Comparison of ENCODE assay signal across 26 cellular contexts in the genomic region with DNA sequence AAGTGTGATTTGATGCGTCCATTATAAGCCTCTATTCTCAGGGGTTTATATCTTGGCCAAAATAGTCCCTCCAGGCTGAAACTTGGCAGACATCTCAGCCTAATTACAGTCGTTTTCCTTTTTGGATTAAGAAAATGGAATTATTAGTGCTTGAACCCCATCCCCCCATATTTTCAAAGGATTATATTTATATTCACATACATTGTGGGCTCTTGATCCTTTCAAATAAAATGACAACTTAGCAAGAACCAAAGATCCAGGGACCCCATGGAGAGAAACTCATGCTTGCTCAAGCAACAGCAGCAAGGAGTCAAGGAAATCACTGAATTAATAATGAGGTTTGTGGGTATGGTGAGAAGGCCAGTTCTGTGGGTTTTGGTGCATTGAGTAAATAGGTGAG.
"Had no signal": no experiment of that assay in that cellular context is flagged by ENCODE, and none has a peak within 500 bp of the region (broad histone marks: within the 10 kb centered on the region; RNA-seq: fewer than 3 reads in every experiment).

No MANE protein-coding gene starts in this region.

- DNase-seq: activated CD4-positive, alpha-beta memory T cell treated with anti-CD3 and anti-CD28 coated beads for 36 hours; activated CD4-positive, alpha-beta T cell treated with anti-CD3 and anti-CD28 coated beads for 36 hours; activated CD4-positive, alpha-beta T cell treated with anti-CD3 and anti-CD28 coated beads, Interleukin-2, amount 10 ng/mL, durations not matched to agents 24 days and 14 days; activated CD4-positive, CD25-positive, alpha-beta regulatory T cell; activated CD4-positive, CD25-positive, alpha-beta regulatory T cell treated with anti-CD3 and anti-CD28 coated beads, Interleukin-2, amount 50 U/mL, for 72 hours; activated CD8-positive, alpha-beta memory T cell treated with anti-CD3 and anti-CD28 coated beads, Interleukin-2, amount 50 U/mL, for 48 hours; activated CD8-positive, alpha-beta T cell treated with anti-CD3 and anti-CD28 coated beads, Interleukin-2, amount 10 ng/mL, durations not matched to agents 7 days and 5 days; activated gamma-delta T cell; activated naive CD4-positive, alpha-beta T cell; activated naive CD4-positive, alpha-beta T cell treated with anti-CD3 and anti-CD28 coated beads, Interleukin-2, amount 10 ng/mL, durations not matched to agents 7 days and 5 days; activated naive CD8-positive, alpha-beta T cell treated with anti-CD3 and anti-CD28 coated beads, Interleukin-2, amount 10 ng/mL, durations not matched to agents 7 days and 5 days; activated T-cell treated with anti-CD3 and anti-CD28 coated beads for 4 hours; activated T-cell treated with anti-CD3 and anti-CD28 coated beads, Interleukin-2, amount 50 U/mL, for 24 hours; activated T-cell treated with anti-CD3 and anti-CD28 coated beads, Interleukin-2, amount 50 U/mL, for 72 hours; brain microvascular endothelial cell; dorsolateral prefrontal cortex; effector memory CD4-positive, alpha-beta T cell; endodermal cell; foreskin fibroblast; head of caudate nucleus; hypothalamus; T1000 had no signal

- H3K27me3 ChIP-seq: ascending aorta, brain microvascular endothelial cell had no signal

- H3K4me1 ChIP-seq: ascending aorta had no signal

- ATAC-seq: activated CD4-positive, alpha-beta T cell treated with anti-CD3 and anti-CD28 coated beads for 36 hours; activated CD8-positive, alpha-beta T cell treated with anti-CD3 and anti-CD28 coated beads, Interleukin-2, amount 10 ng/mL, durations not matched to agents 7 days and 5 days; activated naive CD4-positive, alpha-beta T cell treated with anti-CD3 and anti-CD28 coated beads, Interleukin-2, amount 50 U/mL, for 72 hours; activated T-cell treated with anti-CD3 and anti-CD28 coated beads, Interleukin-2, amount 50 U/mL, for 72 hours; esophagus mucosa had no signal

- H3K4me3 ChIP-seq: ascending aorta, coronary artery, dorsolateral prefrontal cortex had no signal

- H3K27ac ChIP-seq: ascending aorta, brain microvascular endothelial cell, coronary artery, dorsolateral prefrontal cortex had no signal

- H3K9me3 ChIP-seq: ascending aorta had no signal

- H3K36me3 ChIP-seq: ascending aorta, brain microvascular endothelial cell had no signal
